ENCODE assay signal across 8 cellular contexts in genomic region chr6:128327890-128328289, GRCh38.
DNase-seq lines count a peak whose midpoint lies in the region; ATAC-seq lines count a peak whose summit lies in the region.

No MANE protein-coding gene starts in this region.

- no peak overlapping the region for H3K4me3 Mint-ChIP-seq in activated CD4-positive, alpha-beta T cell treated with anti-CD3 and anti-CD28 coated beads for 36 hours

- no peak overlapping the region for H3K27ac Mint-ChIP-seq in activated CD4-positive, alpha-beta T cell treated with anti-CD3 and anti-CD28 coated beads for 36 hours

- intact Hi-C loops in activated CD4-positive, alpha-beta T cell treated with anti-CD3 and anti-CD28 coated beads for 36 hours (cut with DNase I, micrococcal nuclease), result loop anchor here (1.0 to 5.0 kb wide), 7 partner anchors 426 to 924 kb away; partner anchors contain the start of gene THEMIS (in 1 of the 2)

- no peaks in the 10 kb centered on the region for H3K36me3 Mint-ChIP-seq in activated CD4-positive, alpha-beta T cell treated with anti-CD3 and anti-CD28 coated beads for 36 hours (ENCODE audit: low read depth)

- no peaks in the 10 kb centered on the region for H3K4me1 Mint-ChIP-seq in activated CD4-positive, alpha-beta T cell treated with anti-CD3 and anti-CD28 coated beads for 36 hours

- POLR2A ChIA-PET in activated CD4-positive, alpha-beta T cell treated with anti-CD3 and anti-CD28 coated beads for 36 hours (lab: Charles Lee), result no interaction called here

- peak; percentile 30 for DNase-seq in activated CD4-positive, alpha-beta T cell treated with anti-CD3 and anti-CD28 coated beads for 36 hours
- DNase-seq in activated CD4-positive, alpha-beta T cell treated with anti-CD3 and anti-CD28 coated beads for 1 hour, result no peak
- peak; percentile 31 for DNase-seq in NCI-H226
- DNase-seq in activated T-cell treated with anti-CD3 and anti-CD28 coated beads, Interleukin-2, amount 50 U/mL, for 48 hours, result peak; percentile 22 to 26
- peak; percentile 22 for DNase-seq in iPS DF 4.7 (ENCODE audit: extremely low read depth, low spot score)
- DNase-seq in NCI-H2107 (lab: John Stamatoyannopoulos, UW), result no peak
- no peak for DNase-seq in NCI-H345 (lab: John Stamatoyannopoulos, UW)

- H3K9me3 Mint-ChIP-seq in activated CD4-positive, alpha-beta T cell treated with anti-CD3 and anti-CD28 coated beads for 36 hours (ENCODE audit: low read depth), result no peaks in the 10 kb centered on the region

- CTCF ChIA-PET in activated CD4-positive, alpha-beta T cell treated with anti-CD3 and anti-CD28 coated beads for 36 hours (lab: Charles Lee), result interaction anchor here (0.6 to 1.7 kb wide), 14 partner anchors 9 to 780 kb away, joined by 3 to 22 read pairs (median 4); no protein-coding TSS in a partner anchor

- H3K27me3 Mint-ChIP-seq in activated CD4-positive, alpha-beta T cell treated with anti-CD3 and anti-CD28 coated beads for 36 hours, result no peaks in the 10 kb centered on the region

- ATAC-seq in activated CD4-positive, alpha-beta T cell treated with anti-CD3 and anti-CD28 coated beads for 36 hours, result peak; percentile 80
- ATAC-seq in HG02678 (IDR thresholded peaks at IDR 0.05; ENCODE audit: unreplicated experiment), result peak; percentile 66

Comparison
In these comparisons a context has a peak if more than half of its experiments do, and no peak if none do; other contexts are left out.
1. DNase-seq: peak in activated CD4-positive, alpha-beta T cell treated with anti-CD3 and anti-CD28 coated beads for 36 hours (single experiment), NCI-H226 (single experiment), activated T-cell treated with anti-CD3 and anti-CD28 coated beads, Interleukin-2, amount 50 U/mL, for 48 hours (2 of 2) and iPS DF 4.7 (single experiment); none in activated CD4-positive, alpha-beta T cell treated with anti-CD3 and anti-CD28 coated beads for 1 hour (single experiment), NCI-H2107 (single experiment) and NCI-H345 (single experiment).